Comparison of ENCODE assay signal across 18 cellular contexts in genomic region chr19:49216076-49216475, GRCh38. TPM values are rescaled to one million over a fixed set of nuclear protein-coding genes. Genes with fewer than 3 reads are reported as not detected.
A peak's percentile ranks its signal among the peaks of the same experiment; 100 is the strongest.
DNase-seq lines count a peak whose midpoint lies in the region; ATAC-seq and TF ChIP-seq lines count a peak whose summit lies in the region.
"Had no signal": no experiment of that assay in that cellular context is flagged by ENCODE, and none has a peak within 500 bp of the region (broad histone marks: within the 10 kb centered on the region; RNA-seq: fewer than 3 reads in every experiment).

No MANE protein-coding gene starts in this region.

- intact Hi-C loops in activated naive CD4-positive, alpha-beta T cell treated with anti-CD3 and anti-CD28 coated beads for 36 hours (cut with micrococcal nuclease) = no loop called here

- peak; percentile 33; the same call in 1 of the 3 replicates for ATAC-seq in SK-N-SH treated with all-trans-retinoic acid at 6 μM for 48 hours
- ATAC-seq in activated CD8-positive, alpha-beta memory T cell treated with anti-CD3 and anti-CD28 coated beads, Interleukin-2, amount 10 ng/mL, durations not matched to agents 7 days and 5 days = no peak
- ATAC-seq: lower lobe of right lung; right lobe of liver; stimulated activated naive B cell treated with anti-CD40 and anti-IgM and Interleukin-4, amounts not matched to agents 10 μg/mL and 1 μg/mL and 100 μg/mL, for 72 hours had no signal

- no peak overlapping the region for H3K27ac Mint-ChIP-seq in activated naive CD4-positive, alpha-beta T cell treated with anti-CD3 and anti-CD28 coated beads for 36 hours
- H3K27ac Mint-ChIP-seq in activated CD8-positive, alpha-beta memory T cell treated with anti-CD3 and anti-CD28 coated beads, Interleukin-2, amount 10 ng/mL, durations not matched to agents 7 days and 5 days = no peak overlapping the region
- H3K27ac Mint-ChIP-seq: IgD-negative memory B cell; stimulated activated naive B cell treated with anti-CD40 and anti-IgM and Interleukin-4, amounts not matched to agents 10 μg/mL and 1 μg/mL and 100 μg/mL, for 72 hours had no signal

- CTCF ChIA-PET in activated naive CD4-positive, alpha-beta T cell treated with anti-CD3 and anti-CD28 coated beads for 36 hours (lab: Charles Lee) = interaction anchor here (1.7 kb wide), 1 partner anchor 10 kb away, joined by 7 read pairs; no protein-coding TSS in a partner anchor
- CTCF ChIA-PET in activated CD8-positive, alpha-beta memory T cell treated with anti-CD3 and anti-CD28 coated beads, Interleukin-2, amount 10 ng/mL, durations not matched to agents 7 days and 5 days (lab: Charles Lee) = interaction anchor here (1.6 to 3.9 kb wide), 2 partner anchors 8 to 10 kb away, joined by 5 to 15 read pairs; no protein-coding TSS in a partner anchor

- peaks cover 2% of the 10 kb centered on the region for H3K27me3 Mint-ChIP-seq in activated naive CD4-positive, alpha-beta T cell treated with anti-CD3 and anti-CD28 coated beads for 36 hours (ENCODE audit: low read depth)
- no peaks in the 10 kb centered on the region for H3K27me3 Mint-ChIP-seq in activated CD8-positive, alpha-beta memory T cell treated with anti-CD3 and anti-CD28 coated beads, Interleukin-2, amount 10 ng/mL, durations not matched to agents 7 days and 5 days
- H3K27me3 Mint-ChIP-seq: stimulated activated naive B cell treated with anti-CD40 and anti-IgM and Interleukin-4, amounts not matched to agents 10 μg/mL and 1 μg/mL and 100 μg/mL, for 72 hours had no signal

- no peak overlapping the region for H3K4me3 ChIP-seq in fibroblast of the aortic adventitia (ENCODE audit: low read depth, low read length)
- H3K4me3 ChIP-seq: lower lobe of right lung, right lobe of liver had no signal

- H3K4me1 Mint-ChIP-seq in activated naive CD4-positive, alpha-beta T cell treated with anti-CD3 and anti-CD28 coated beads for 36 hours (ENCODE audit: low read depth) = no peaks in the 10 kb centered on the region
- no peaks in the 10 kb centered on the region for H3K4me1 Mint-ChIP-seq in activated CD8-positive, alpha-beta memory T cell treated with anti-CD3 and anti-CD28 coated beads, Interleukin-2, amount 10 ng/mL, durations not matched to agents 7 days and 5 days
- H3K4me1 Mint-ChIP-seq: neural crest cell had no signal

- H3K4me3 Mint-ChIP-seq in activated naive CD4-positive, alpha-beta T cell treated with anti-CD3 and anti-CD28 coated beads for 36 hours = no peak overlapping the region
- H3K4me3 Mint-ChIP-seq in activated CD8-positive, alpha-beta memory T cell treated with anti-CD3 and anti-CD28 coated beads, Interleukin-2, amount 10 ng/mL, durations not matched to agents 7 days and 5 days = no peak overlapping the region
- H3K4me3 Mint-ChIP-seq: IgD-negative memory B cell; neural crest cell; stimulated activated naive B cell treated with anti-CD40 and anti-IgM and Interleukin-4, amounts not matched to agents 10 μg/mL and 1 μg/mL and 100 μg/mL, for 72 hours had no signal

- in situ Hi-C loops in GM13976 (cut with MboI; ENCODE audit: low sequenced_read_pairs, unreplicated experiment) = no loop called here

- DNase-seq in A172 (ENCODE audit: low spot score) (peak; percentile 75), HT1080 (ENCODE audit: low read depth) (peak; percentile 73), fibroblast of the aortic adventitia (ENCODE audit: low read depth) (peak; percentile 57), pons (ENCODE audit: low spot score) (no peak), GM13976 (ENCODE audit: low spot score) (no peak)
- no peak for DNase-seq in activated naive CD4-positive, alpha-beta T cell treated with anti-CD3 and anti-CD28 coated beads for 36 hours
- DNase-seq in activated CD8-positive, alpha-beta memory T cell treated with anti-CD3 and anti-CD28 coated beads, Interleukin-2, amount 10 ng/mL, durations not matched to agents 7 days and 5 days = no peak
- DNase-seq: activated CD4-positive, CD25-positive, alpha-beta regulatory T cell; activated naive CD4-positive, alpha-beta T cell treated with Interleukin-2 at 50 U/mL for 16 hours; caudate nucleus; GF-D8; lower lobe of right lung; NCI-H1417; stimulated activated naive B cell treated with anti-CD40 and anti-IgM and Interleukin-4, amounts not matched to agents 10 μg/mL and 1 μg/mL and 100 μg/mL, for 72 hours had no signal

- TF ChIP-seq CTCF in fibroblast of the aortic adventitia (IDR thresholded peaks at IDR 0.05; ENCODE audit: insufficient read depth, low read length) (no peak), GM13976 (IDR thresholded peaks at IDR 0.05; ENCODE audit: borderline replicate concordance, control extremely low read depth, extremely low read depth, insufficient read depth, missing control alignments) (no peak)

- no peaks in the 10 kb centered on the region for H3K9me3 Mint-ChIP-seq in activated naive CD4-positive, alpha-beta T cell treated with anti-CD3 and anti-CD28 coated beads for 36 hours
- no peaks in the 10 kb centered on the region for H3K9me3 Mint-ChIP-seq in activated CD8-positive, alpha-beta memory T cell treated with anti-CD3 and anti-CD28 coated beads, Interleukin-2, amount 10 ng/mL, durations not matched to agents 7 days and 5 days (ENCODE audit: low read depth)
- H3K9me3 Mint-ChIP-seq: IgD-negative memory B cell, neural crest cell had no signal

- H3K36me3 Mint-ChIP-seq in activated naive CD4-positive, alpha-beta T cell treated with anti-CD3 and anti-CD28 coated beads for 36 hours (ENCODE audit: low read depth) = no peaks in the 10 kb centered on the region
- H3K36me3 Mint-ChIP-seq in activated CD8-positive, alpha-beta memory T cell treated with anti-CD3 and anti-CD28 coated beads, Interleukin-2, amount 10 ng/mL, durations not matched to agents 7 days and 5 days = no peaks in the 10 kb centered on the region
- H3K36me3 Mint-ChIP-seq: IgD-negative memory B cell had no signal

TF ChIP-seq in SK-N-SH treated with all-trans-retinoic acid at 6 μM for 48 hours, 23 proteins besides CTCF, POLR2A, EP300 and RAD21 (continues in another document):
- TF ChIP-seq, protein P1, sequence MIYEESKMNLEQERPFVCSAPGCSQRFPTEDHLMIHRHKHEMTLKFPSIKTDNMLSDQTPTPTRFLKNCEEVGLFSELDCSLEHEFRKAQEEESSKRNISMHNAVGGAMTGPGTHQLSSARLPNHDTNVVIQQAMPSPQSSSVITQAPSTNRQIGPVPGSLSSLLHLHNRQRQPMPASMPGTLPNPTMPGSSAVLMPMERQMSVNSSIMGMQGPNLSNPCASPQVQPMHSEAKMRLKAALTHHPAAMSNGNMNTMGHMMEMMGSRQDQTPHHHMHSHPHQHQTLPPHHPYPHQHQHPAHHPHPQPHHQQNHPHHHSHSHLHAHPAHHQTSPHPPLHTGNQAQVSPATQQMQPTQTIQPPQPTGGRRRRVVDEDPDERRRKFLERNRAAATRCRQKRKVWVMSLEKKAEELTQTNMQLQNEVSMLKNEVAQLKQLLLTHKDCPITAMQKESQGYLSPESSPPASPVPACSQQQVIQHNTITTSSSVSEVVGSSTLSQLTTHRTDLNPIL (CRISPR knock-in tag; IDR thresholded peaks at IDR 0.05; ENCODE audit: low read depth) = no peak
- TF ChIP-seq, protein P2, sequence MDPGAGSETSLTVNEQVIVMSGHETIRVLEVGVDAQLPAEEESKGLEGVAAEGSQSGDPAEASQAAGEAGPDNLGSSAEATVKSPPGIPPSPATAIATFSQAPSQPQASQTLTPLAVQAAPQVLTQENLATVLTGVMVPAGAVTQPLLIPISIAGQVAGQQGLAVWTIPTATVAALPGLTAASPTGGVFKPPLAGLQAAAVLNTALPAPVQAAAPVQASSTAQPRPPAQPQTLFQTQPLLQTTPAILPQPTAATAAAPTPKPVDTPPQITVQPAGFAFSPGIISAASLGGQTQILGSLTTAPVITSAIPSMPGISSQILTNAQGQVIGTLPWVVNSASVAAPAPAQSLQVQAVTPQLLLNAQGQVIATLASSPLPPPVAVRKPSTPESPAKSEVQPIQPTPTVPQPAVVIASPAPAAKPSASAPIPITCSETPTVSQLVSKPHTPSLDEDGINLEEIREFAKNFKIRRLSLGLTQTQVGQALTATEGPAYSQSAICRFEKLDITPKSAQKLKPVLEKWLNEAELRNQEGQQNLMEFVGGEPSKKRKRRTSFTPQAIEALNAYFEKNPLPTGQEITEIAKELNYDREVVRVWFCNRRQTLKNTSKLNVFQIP (CRISPR knock-in tag; IDR thresholded peaks at IDR 0.05; ENCODE audit: borderline replicate concordance, low read depth) = no peak
- no peak for TF ChIP-seq ZNF8 (CRISPR knock-in tag; IDR thresholded peaks at IDR 0.05)
- no peak for TF ChIP-seq PPARA (CRISPR knock-in tag; IDR thresholded peaks at IDR 0.05; ENCODE audit: borderline replicate concordance)
- TF ChIP-seq ZC3H10 (CRISPR knock-in tag; IDR thresholded peaks at IDR 0.05) = no peak
- TF ChIP-seq TSHZ2 (CRISPR knock-in tag; IDR thresholded peaks at IDR 0.05) = no peak

RNA-seq across cellular contexts. Expression of gene TRPM4, which starts 58.5 kb away (rescaled TPM):
- 3.6 and 7.6 TPM in 2 replicates for total RNA-seq in A172 (2014; rRNA removed; shearing (Covaris generic))
- total RNA-seq in HT1080 (2014; rRNA removed; shearing (Covaris generic)) = 7.5 and 8.6 TPM in 2 replicates
- polyA plus RNA-seq in HT1080 (2015; cell fraction: cytosol; rRNA removed) = 10.4 and 13.7 TPM in 2 replicates
- polyA plus RNA-seq in HT1080 (2015; cell fraction: nucleus; rRNA removed) = 75.4 and 84.5 TPM in 2 replicates
- total RNA-seq in fibroblast of the aortic adventitia (ENCODE audit: low replicate concordance) = 14.0 and 15.0 TPM in 2 replicates
- under 1 TPM; 0.22 to 0.62 TPM for total RNA-seq in activated naive CD4-positive, alpha-beta T cell treated with anti-CD3 and anti-CD28 coated beads for 36 hours
- total RNA-seq in activated CD8-positive, alpha-beta memory T cell treated with anti-CD3 and anti-CD28 coated beads, Interleukin-2, amount 10 ng/mL, durations not matched to agents 7 days and 5 days = under 1 TPM in 1 of 2 experiments, not detected in 1; 0.14 TPM
- polyA plus RNA-seq: IgD-negative memory B cell had no signal

Comparison
In these comparisons a context has a peak if more than half of its experiments do, and no peak if none do; other contexts are left out.
1. DNase-seq: peak in A172 (single experiment), HT1080 (single experiment) and fibroblast of the aortic adventitia (single experiment); none in activated naive CD4-positive, alpha-beta T cell treated with anti-CD3 and anti-CD28 coated beads for 36 hours (single experiment), activated CD8-positive, alpha-beta memory T cell treated with anti-CD3 and anti-CD28 coated beads, Interleukin-2, amount 10 ng/mL, durations not matched to agents 7 days and 5 days (single experiment), pons (single experiment) and GM13976 (single experiment).